Comparison of ENCODE assay signal across 8 cellular contexts in genomic region chr22:41762980-41763779, GRCh38. TPM values are rescaled to one million over a fixed set of nuclear protein-coding genes. Genes with fewer than 3 reads are reported as not detected.
DNase-seq lines count a peak whose midpoint lies in the region; ATAC-seq, FAIRE-seq and TF ChIP-seq lines count a peak whose summit lies in the region.
"Had no signal": no experiment of that assay in that cellular context is flagged by ENCODE, and none has a peak within 500 bp of the region (broad histone marks: within the 10 kb centered on the region; RNA-seq: fewer than 3 reads in every experiment).

No MANE protein-coding gene starts in this region.

- H3K4me3 Mint-ChIP-seq in activated T-cell treated with anti-CD3 and anti-CD28 coated beads, Interleukin-2, amount 50 U/mL, for 72 hours = no peak overlapping the region

- in situ Hi-C loops in G401 (cut with HindIII; ENCODE audit: low sequenced_read_pairs) = no loop called here

- peak in 1 of 2 donors; percentile 54 for ATAC-seq in activated T-cell treated with anti-CD3 and anti-CD28 coated beads, Interleukin-2, amount 50 U/mL, for 72 hours (replicated peaks in 1 of 2)
- ATAC-seq in GM21825 (IDR thresholded peaks at IDR 0.05; ENCODE audit: unreplicated experiment) (no peak), HG02623 (IDR thresholded peaks at IDR 0.05; ENCODE audit: unreplicated experiment) (no peak)

- H3K4me3 ChIP-seq in kidney (ENCODE audit: low read length in 2 of 2) = no peak overlapping the region
- H3K4me3 ChIP-seq: SJCRH30 had no signal

- no peaks in the 10 kb centered on the region for H3K9me3 Mint-ChIP-seq in activated T-cell treated with anti-CD3 and anti-CD28 coated beads, Interleukin-2, amount 50 U/mL, for 72 hours

- H3K27me3 Mint-ChIP-seq in activated T-cell treated with anti-CD3 and anti-CD28 coated beads, Interleukin-2, amount 50 U/mL, for 72 hours (ENCODE audit: low read depth) = peaks cover 9% of the 10 kb centered on the region

- no peaks in the 10 kb centered on the region for H3K36me3 ChIP-seq in kidney (ENCODE audit: control insufficient read depth in 1 of 2, insufficient read depth in 2 of 2, low read length in 2 of 2)
- H3K36me3 ChIP-seq: SJCRH30 had no signal

- no peak for FAIRE-seq in kidney (lab: Jason Lieb, UNC)

- H3K36me3 Mint-ChIP-seq in activated T-cell treated with anti-CD3 and anti-CD28 coated beads, Interleukin-2, amount 50 U/mL, for 72 hours (ENCODE audit: insufficient read depth in 2 of 2) = no peaks in the 10 kb centered on the region

- no peak overlapping the region for H3K27ac ChIP-seq in kidney (ENCODE audit: low read depth in 2 of 2, low read length in 2 of 2)
- H3K27ac ChIP-seq: SJCRH30 had no signal

- no peaks in the 10 kb centered on the region for H3K4me1 ChIP-seq in kidney (ENCODE audit: control insufficient read depth in 1 of 2, insufficient read depth in 1 of 2, low read depth in 1 of 2, low read length in 2 of 2)
- H3K4me1 ChIP-seq: SJCRH30 had no signal

- intact Hi-C loops in kidney (cut with DNase I) = no loop called here

- H3K9me3 ChIP-seq in kidney (ENCODE audit: control insufficient read depth in 1 of 2, low read length in 2 of 2) = no peaks in the 10 kb centered on the region
- H3K9me3 ChIP-seq: SJCRH30 had no signal

- H3K9ac ChIP-seq in kidney (ENCODE audit: low read length in 2 of 2) = no peak overlapping the region

- TF ChIP-seq CTCF in GM12873 (IDR thresholded peaks at IDR 0.05; ENCODE audit: insufficient read depth, low read depth, low read length, missing control alignments) (peak; percentile 85), kidney (IDR thresholded peaks at IDR 0.05; ENCODE audit: borderline replicate concordance, extremely low read depth, insufficient read depth) (peak; percentile 14)

- H3K27ac Mint-ChIP-seq in activated T-cell treated with anti-CD3 and anti-CD28 coated beads, Interleukin-2, amount 50 U/mL, for 72 hours = no peak overlapping the region

- DNase-seq in NCI-H1694 (lab: John Stamatoyannopoulos, UW) = peak; percentile 29
- peak; percentile 37 to 52 for DNase-seq in activated T-cell treated with anti-CD3 and anti-CD28 coated beads, Interleukin-2, amount 50 U/mL, for 72 hours
- no peak for DNase-seq in kidney
- no peak for DNase-seq in G401 (ENCODE audit: low spot score)

- H3K4me1 Mint-ChIP-seq in activated T-cell treated with anti-CD3 and anti-CD28 coated beads, Interleukin-2, amount 50 U/mL, for 72 hours (ENCODE audit: low read depth) = peaks cover 11% of the 10 kb centered on the region

RNA-seq across cellular contexts. Expression of gene CCDC134, which starts 37.3 kb away (rescaled TPM):
- 10 to 100 TPM; 18.9 to 23.1 TPM for total RNA-seq in activated T-cell treated with anti-CD3 and anti-CD28 coated beads, Interleukin-2, amount 50 U/mL, for 72 hours
- 12.2 TPM for total RNA-seq in kidney
- polyA plus RNA-seq in kidney (ENCODE audit: insufficient read depth, low read depth, low replicate concordance) = 5.0 TPM
- total RNA-seq in G401 (2014; rRNA removed; shearing (Covaris generic)) = 10.0 and 10.8 TPM in 2 replicates

Comparison
In these comparisons a context has a peak if more than half of its experiments do, and no peak if none do; other contexts are left out.
1. DNase-seq: peak in NCI-H1694 (single experiment) and activated T-cell treated with anti-CD3 and anti-CD28 coated beads, Interleukin-2, amount 50 U/mL, for 72 hours (2 of 2); none in kidney (single experiment) and G401 (single experiment).